ENCODE assay signal across 8 cellular contexts in the genomic region with DNA sequence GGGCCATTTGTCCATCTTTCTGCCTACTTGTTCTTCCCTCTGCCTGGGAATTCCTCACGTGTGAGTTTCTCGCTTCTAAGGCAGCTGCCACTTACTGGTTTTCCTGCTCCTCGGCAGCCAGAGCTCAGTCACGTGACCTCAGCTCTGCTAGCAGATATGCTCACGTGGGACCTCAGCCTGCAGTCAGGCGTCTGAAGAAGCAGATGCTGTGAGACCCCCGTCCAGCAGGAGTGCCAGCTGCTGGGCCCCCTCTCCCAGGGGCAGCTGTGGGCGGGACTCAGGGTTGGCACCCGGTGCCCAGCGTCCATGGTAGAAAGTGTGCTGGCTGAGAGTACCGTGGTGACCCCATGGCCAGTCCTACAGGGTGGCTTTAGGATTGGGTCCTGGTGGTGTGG.
A peak's percentile ranks its signal among the peaks of the same experiment; 100 is the strongest.
DNase-seq lines count a peak whose midpoint lies in the region; ATAC-seq and TF ChIP-seq lines count a peak whose summit lies in the region.

No MANE protein-coding gene starts in this region.

- intact Hi-C loops in natural killer cell (cut with micrococcal nuclease): loop anchor here (5.0 kb wide), 1 partner anchor 228 kb away; no protein-coding TSS in a partner anchor

- H3K9me3 ChIP-seq in effector memory CD4-positive, alpha-beta T cell (ENCODE audit: control insufficient read depth, low read length): no peaks in the 10 kb centered on the region
- H3K9me3 ChIP-seq in upper lobe of left lung: no peaks in the 10 kb centered on the region

- H3K27me3 ChIP-seq in effector memory CD4-positive, alpha-beta T cell (replicated peaks; ENCODE audit: control insufficient read depth, insufficient read depth, low read length, poor library complexity, severe bottlenecking): no peaks in the 10 kb centered on the region
- H3K27me3 ChIP-seq in upper lobe of left lung: no peaks in the 10 kb centered on the region

- H3K4me3 Mint-ChIP-seq in natural killer cell: peak overlapping the region; percentile 82

- H3K27ac ChIP-seq in effector memory CD4-positive, alpha-beta T cell (ENCODE audit: insufficient read depth, low read length, poor library complexity, severe bottlenecking): peak overlapping the region; percentile 51
- H3K27ac ChIP-seq in upper lobe of left lung: peak overlapping the region in 2 of 4 donors; percentile 46 to 52

- no peak for TF ChIP-seq CTCF in natural killer cell (IDR thresholded peaks at IDR 0.05)
- no peak for TF ChIP-seq CTCF in upper lobe of left lung (IDR thresholded peaks at IDR 0.05)

- H3K36me3 Mint-ChIP-seq in natural killer cell: no peaks in the 10 kb centered on the region

- WGBS in upper lobe of left lung, 2 donors: 11 to 32% methylated on average over 4 to 11 of the region's 11 CpGs

- TF ChIP-seq EP300 in upper lobe of left lung (IDR thresholded peaks at IDR 0.05): no peak

- peak overlapping the region; percentile 36 for H3K4me3 ChIP-seq in effector memory CD4-positive, alpha-beta T cell (ENCODE audit: insufficient read depth, low read depth, low read length, poor library complexity, severe bottlenecking)
- no peak overlapping the region for H3K4me3 ChIP-seq in upper lobe of left lung

- peak overlapping the region; percentile 31 to 78 for H3K27ac Mint-ChIP-seq in natural killer cell

- peak; percentile 18 for ATAC-seq in HG02763 (IDR thresholded peaks at IDR 0.05; ENCODE audit: unreplicated experiment)
- peak; percentile 49 to 60 (median 52) for ATAC-seq in natural killer cell
- peak in 1 of 2 donors; percentile 30 for ATAC-seq in upper lobe of left lung (ENCODE audit: low FRiP score in 2 of 2)
- no peak for ATAC-seq in HG03175 (IDR thresholded peaks at IDR 0.05; ENCODE audit: unreplicated experiment)
- no peak for ATAC-seq in HG03565 (IDR thresholded peaks at IDR 0.05; ENCODE audit: unreplicated experiment)

- no peaks in the 10 kb centered on the region for H3K36me3 ChIP-seq in effector memory CD4-positive, alpha-beta T cell (ENCODE audit: control insufficient read depth, insufficient read depth, low read length)
- no peaks in the 10 kb centered on the region for H3K36me3 ChIP-seq in upper lobe of left lung

- no peaks in the 10 kb centered on the region for H3K9me3 Mint-ChIP-seq in natural killer cell

- peaks cover 31% of the 10 kb centered on the region for H3K4me1 ChIP-seq in effector memory CD4-positive, alpha-beta T cell (ENCODE audit: control insufficient read depth, insufficient read depth, low read length, poor library complexity, severe bottlenecking)
- H3K4me1 ChIP-seq in upper lobe of left lung: peaks cover 7 to 30% (median 23%) of the 10 kb centered on the region in 4 donors

- TF ChIP-seq POLR2A in upper lobe of left lung (IDR thresholded peaks at IDR 0.05): no peak

- H3K27me3 Mint-ChIP-seq in natural killer cell (ENCODE audit: low read depth in 2 of 2): peaks cover 31 to 34% of the 10 kb centered on the region in 2 donors

- DNase-seq in CD1c-positive myeloid dendritic cell (ENCODE audit: extremely low spot score) (peak; percentile 72), T-helper 9 cell (peak; percentile 28), natural killer cell (peak; percentile 34), upper lobe of left lung (peak; percentile 71 to 90)
- DNase-seq in effector memory CD4-positive, alpha-beta T cell: peak in 2 of 3 donors; percentile 41

- peaks cover 53 to 67% of the 10 kb centered on the region in 2 donors for H3K4me1 Mint-ChIP-seq in natural killer cell

Comparison
In these comparisons a context has a peak if more than half of its experiments do, and no peak if none do; other contexts are left out.
1. DNase-seq: peak in every context shown above with its lines; median percentile 80 in upper lobe of left lung; 72 in CD1c-positive myeloid dendritic cell; 41 in effector memory CD4-positive, alpha-beta T cell; 34 in natural killer cell; 28 in T-helper 9 cell.
2. ATAC-seq: peak in HG02763 (single experiment) and natural killer cell (3 of 3); none in HG03175 (single experiment) and HG03565 (single experiment).